Comparison of ENCODE assay signal across 24 cellular contexts in the genomic region with DNA sequence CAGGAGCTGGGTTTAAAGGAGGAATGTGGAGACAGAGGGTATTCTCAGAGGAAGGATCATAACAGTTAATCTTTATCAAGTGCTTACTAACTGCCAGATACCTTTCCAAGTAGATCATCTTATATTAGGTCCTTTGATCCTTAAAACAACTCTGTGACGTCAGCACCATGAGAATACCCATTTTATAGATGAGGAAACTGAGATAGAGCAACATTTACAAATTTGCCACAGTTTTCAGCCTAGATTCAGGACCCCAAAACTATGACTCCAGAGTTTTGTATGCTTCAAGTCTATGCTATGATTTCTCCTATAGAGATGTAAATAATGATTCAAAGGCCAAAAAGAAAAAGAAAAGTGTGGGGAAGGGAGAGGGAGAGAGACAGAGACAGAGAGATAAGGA. TPM values are rescaled to one million over a fixed set of nuclear protein-coding genes. Genes with fewer than 3 reads are reported as not detected.
DNase-seq lines count a peak whose midpoint lies in the region; ATAC-seq, FAIRE-seq and TF ChIP-seq lines count a peak whose summit lies in the region.
"Had no signal": no experiment of that assay in that cellular context is flagged by ENCODE, and none has a peak within 500 bp of the region (broad histone marks: within the 10 kb centered on the region; RNA-seq: fewer than 3 reads in every experiment).

No MANE protein-coding gene starts in this region.

- POLR2A ChIA-PET in HepG2 (lab: Yijun Ruan, JAX), result no interaction called here

- no peak overlapping the region for H2BK5ac ChIP-seq in mesendoderm (ENCODE audit: low read length)

- H3K36me3 Mint-ChIP-seq in type B pancreatic cell, result peaks cover 23% of the 10 kb centered on the region
- H3K36me3 Mint-ChIP-seq: IgD-negative memory B cell had no signal

- intact Hi-C loops in HepG2 (cut with micrococcal nuclease; ENCODE audit: unreplicated experiment) (no loop called here), right lobe of liver (cut with DNase I) (no loop called here), dorsolateral prefrontal cortex (cut with DNase I) (loop anchor here in 1 of 2 donors (2.0 to 10.0 kb wide), 2 partner anchors 44 to 158 kb away; partner anchors contain the start of gene MOB4)

- no peaks in the 10 kb centered on the region for H3K79me1 ChIP-seq in mesendoderm (ENCODE audit: low read length)

- no peak for DNase-seq in HepG2 (ENCODE audit: low spot score)
- DNase-seq in right lobe of liver, result no peak
- DNase-seq in dorsolateral prefrontal cortex, result no peak
- peak; percentile 34 for DNase-seq in mesendoderm
- no peak for DNase-seq in type B pancreatic cell (ENCODE audit: extremely low spot score, unreplicated experiment)
- DNase-seq in retina, result no peak
- no peak for DNase-seq in iPS-NIHi7 (ENCODE audit: extremely low spot score)
- DNase-seq: DMS 273 treated with DMSO at 0.1 percent for 48 hours; HFFc6; NCI-H1436; NCI-H2029; NCI-H2171; NCI-H446; NK-92 treated with Interleukin-12 subunit alpha and Interleukin-12 subunit beta, amount 100 ng/mL, for 24 hours; OCI-M1; SJCRH30 had no signal

- no peak overlapping the region for H3K27ac ChIP-seq in HepG2 (ENCODE audit: extremely low read length, insufficient read depth, low read length)
- no peak overlapping the region for H3K27ac ChIP-seq in right lobe of liver
- H3K27ac ChIP-seq in dorsolateral prefrontal cortex, result peak overlapping the region in 58 of 59 donors; percentile 44 to 100 (median 96)
- no peak overlapping the region for H3K27ac ChIP-seq in mesendoderm (ENCODE audit: low read depth, low read length)
- H3K27ac ChIP-seq: BLaER1 treated with 17β-estradiol and CSF1 and Interleukin-3, amounts not matched to agents 10 nM and 100 nM; RWPE1; SJCRH30 had no signal

- no TSS peak for BruUV-seq in HepG2 (replicated peaks; lab: Mats Ljungman, UMichigan)

- peaks cover 5% of the 10 kb centered on the region for H3K4me1 Mint-ChIP-seq in type B pancreatic cell (ENCODE audit: unreplicated experiment)
- H3K4me1 Mint-ChIP-seq: IgD-negative memory B cell had no signal

- TF ChIP-seq RAD21 in HepG2 (CRISPR knock-in tag; IDR thresholded peaks at IDR 0.05), result no peak

- no peaks in the 10 kb centered on the region for H3K79me2 ChIP-seq in HepG2 (ENCODE audit: insufficient read depth, low read length)
- no peaks in the 10 kb centered on the region for H3K79me2 ChIP-seq in mesendoderm (ENCODE audit: control insufficient read depth, insufficient read depth, low read length)

- H3K56ac ChIP-seq in mesendoderm (ENCODE audit: low read length), result no peak overlapping the region

- H2AFZ ChIP-seq in HepG2 (ENCODE audit: low read length), result no peak overlapping the region

- H3K18ac ChIP-seq in mesendoderm (ENCODE audit: low read length), result no peak overlapping the region

- H2AK5ac ChIP-seq in mesendoderm (ENCODE audit: low read length), result no peak overlapping the region

- no peak overlapping the region for H2BK120ac ChIP-seq in mesendoderm (ENCODE audit: low read depth, low read length)

- peaks cover 0 to 3% of the 10 kb centered on the region in 2 experiments; a peak in 1 of 5 replicates for H3K27me3 ChIP-seq in HepG2 (ENCODE audit: control insufficient read depth in 1 of 2, insufficient read depth in 2 of 2, low read length in 2 of 2)
- no peaks in the 10 kb centered on the region for H3K27me3 ChIP-seq in right lobe of liver
- H3K27me3 ChIP-seq in dorsolateral prefrontal cortex, result peaks cover 0 to 4% (median 0%) of the 10 kb centered on the region in 45 donors
- no peaks in the 10 kb centered on the region for H3K27me3 ChIP-seq in mesendoderm (ENCODE audit: insufficient read depth, low read length, poor library complexity)
- H3K27me3 ChIP-seq: BLaER1 treated with 17β-estradiol and CSF1 and Interleukin-3, amounts not matched to agents 10 nM and 100 nM; SJCRH30 had no signal

- H3K9me3 Mint-ChIP-seq in type B pancreatic cell, result peaks cover 8% of the 10 kb centered on the region
- H3K9me3 Mint-ChIP-seq: HFFc6 had no signal

- H3K36me3 ChIP-seq in HepG2 (replicated peaks in 1 of 2; ENCODE audit: control insufficient read depth in 1 of 2, insufficient read depth in 2 of 2, low read length in 2 of 2), result no peaks in the 10 kb centered on the region
- no peaks in the 10 kb centered on the region for H3K36me3 ChIP-seq in right lobe of liver
- H3K36me3 ChIP-seq in mesendoderm (ENCODE audit: control insufficient read depth, insufficient read depth, low read length), result no peaks in the 10 kb centered on the region
- H3K36me3 ChIP-seq: BLaER1 treated with 17β-estradiol and CSF1 and Interleukin-3, amounts not matched to agents 10 nM and 100 nM; SJCRH30 had no signal

- H3K4ac ChIP-seq in mesendoderm (ENCODE audit: low read depth, low read length), result no peak overlapping the region

- no peak overlapping the region for H2BK15ac ChIP-seq in mesendoderm (replicated peaks; ENCODE audit: low read depth)

- H3K9ac ChIP-seq in HepG2 (ENCODE audit: insufficient read depth, low read depth, low read length) (no peak overlapping the region), mesendoderm (ENCODE audit: low read length) (no peak overlapping the region)
- H3K9ac ChIP-seq: BLaER1 treated with 17β-estradiol and CSF1 and Interleukin-3, amounts not matched to agents 10 nM and 100 nM had no signal

- H3K27ac Mint-ChIP-seq in type B pancreatic cell, result no peak overlapping the region
- H3K27ac Mint-ChIP-seq: HFFc6, IgD-negative memory B cell had no signal

- H3K27me3 Mint-ChIP-seq in type B pancreatic cell, result peaks cover 4% of the 10 kb centered on the region

- no peak overlapping the region for H3K23ac ChIP-seq in mesendoderm (ENCODE audit: low read length)

- H4K20me1 ChIP-seq in HepG2 (ENCODE audit: insufficient read depth, low read length), result no peaks in the 10 kb centered on the region
- H4K20me1 ChIP-seq: BLaER1 treated with 17β-estradiol and CSF1 and Interleukin-3, amounts not matched to agents 10 nM and 100 nM had no signal

- no peak for FAIRE-seq in HepG2 (lab: Jason Lieb, UNC)
- FAIRE-seq: GM12892, H54 had no signal

- H4K5ac ChIP-seq in mesendoderm (ENCODE audit: low read length), result no peak overlapping the region

- peak overlapping the region; percentile 79 for H3K4me3 Mint-ChIP-seq in type B pancreatic cell
- H3K4me3 Mint-ChIP-seq: HFFc6, IgD-negative memory B cell had no signal

- CTCF ChIA-PET in HepG2 (lab: Yijun Ruan, JAX; ENCODE audit: low intra/inter-chr PET ratio, low total read pairs), result no interaction called here

- no peak overlapping the region for H3K4me3 ChIP-seq in HepG2 (replicated peaks in 1 of 3; ENCODE audit: insufficient read depth in 1 of 3, low read depth in 2 of 3, low read length in 3 of 3)
- no peak overlapping the region for H3K4me3 ChIP-seq in right lobe of liver
- H3K4me3 ChIP-seq in dorsolateral prefrontal cortex, result peak overlapping the region; percentile 38 to 81 (median 64)
- no peak overlapping the region for H3K4me3 ChIP-seq in mesendoderm (ENCODE audit: low read length)
- H3K4me3 ChIP-seq: BLaER1 treated with 17β-estradiol and CSF1 and Interleukin-3, amounts not matched to agents 10 nM and 100 nM; SJCRH30 had no signal

- no peak for TF ChIP-seq EP300 in HepG2 (IDR thresholded peaks at IDR 0.05; ENCODE audit: low read depth in 2 of 2, low read length in 2 of 2)
- TF ChIP-seq EP300 in HepG2 (CRISPR knock-in tag; IDR thresholded peaks at IDR 0.05; ENCODE audit: borderline replicate concordance), result no peak

- in situ Hi-C loops in HepG2 (cut with HindIII; ENCODE audit: extremely low pct_ligation_motif_present, low pct_unique_long_range_greater_than_20kb), result no loop called here

- TF ChIP-seq CTCF in HepG2 (CRISPR knock-in tag; IDR thresholded peaks at IDR 0.05) (no peak), right lobe of liver (IDR thresholded peaks at IDR 0.05) (no peak), dorsolateral prefrontal cortex (IDR thresholded peaks at IDR 0.05 in 54 of 56, conservative IDR thresholded peaks at IDR 0.05 in 2 of 56; ENCODE audit: low read depth in 1 of 56, partially characterized antibody in 56 of 56) (no peak), type B pancreatic cell (conservative IDR thresholded peaks at IDR 0.05) (no peak)

- H3K4me1 ChIP-seq in HepG2 (ENCODE audit: insufficient read depth, low read length) (peaks cover 31% of the 10 kb centered on the region), right lobe of liver (no peaks in the 10 kb centered on the region), mesendoderm (ENCODE audit: control insufficient read depth, low read depth, low read length) (peaks cover 3% of the 10 kb centered on the region)
- H3K4me1 ChIP-seq: SJCRH30 had no signal

- no peaks in the 10 kb centered on the region for H3K9me3 ChIP-seq in HepG2 (ENCODE audit: low read length)
- H3K9me3 ChIP-seq in right lobe of liver, result no peaks in the 10 kb centered on the region
- H3K9me3 ChIP-seq: SJCRH30 had no signal

- ATAC-seq in HepG2 (no peak), right lobe of liver (no peak), GM21447 (IDR thresholded peaks at IDR 0.05; ENCODE audit: unreplicated experiment) (no peak)

- H4K8ac ChIP-seq in mesendoderm (ENCODE audit: low read depth, low read length), result no peak overlapping the region

- no peak for TF ChIP-seq POLR2A in HepG2 (IDR thresholded peaks at IDR 0.05; ENCODE audit: insufficient read depth in 1 of 2, low read depth in 2 of 2, low read length in 2 of 2)
- TF ChIP-seq POLR2A in right lobe of liver (IDR thresholded peaks at IDR 0.05), result no peak

- H3K4me2 ChIP-seq in HepG2 (ENCODE audit: low read depth, low read length) (no peak overlapping the region), mesendoderm (ENCODE audit: low read length) (no peak overlapping the region)
- H3K4me2 ChIP-seq: BLaER1 treated with 17β-estradiol and CSF1 and Interleukin-3, amounts not matched to agents 10 nM and 100 nM had no signal

- 0% methylated on average over 1 of the region's 1 CpG for WGBS in HepG2 (ENCODE audit: low lambda C conversion rate)
- 38% methylated on average over 1 of the region's 1 CpG for WGBS in right lobe of liver (ENCODE audit: insufficient coverage, low coverage, low lambda C conversion rate, missing lambda C conversion rate)
- no CpG with 5 or more reads among the region's 1 CpG for WGBS in mesendoderm (ENCODE audit: extremely low coverage, insufficient coverage, low lambda C conversion rate)

RNA-seq across cellular contexts. Expression of gene RFTN2, which starts 2.9 kb away (rescaled TPM):
- total RNA-seq in HepG2 (2016; rRNA removed; fragmentation: Illumina TruSeq; extraction: Trizol) (not detected in 2 replicates), right lobe of liver (1 to 10 TPM in 4 of 6 experiments, under 1 TPM in 2; 0.58 to 1.9 (median 1.0) TPM), dorsolateral prefrontal cortex (100 to 1,000 TPM in 20 of 120 experiments, 10 to 100 TPM in 100; 25.0 to 155 (median 69.5) TPM), type B pancreatic cell (ENCODE audit: low replicate concordance) (0.07 and 14.9 TPM in 2 replicates)
- total RNA-seq in HepG2 (2016; cell fraction: cytosol; rRNA removed; fragmentation: Illumina TruSeq; extraction: Trizol; ENCODE audit: low read depth), result not detected in 2 replicates
- not detected in 2 replicates for total RNA-seq in HepG2 (2016; cell fraction: insoluble cytoplasmic fraction; rRNA removed; fragmentation: Illumina TruSeq; extraction: Trizol)
- total RNA-seq in HepG2 (2016; cell fraction: membrane; rRNA removed; fragmentation: Illumina TruSeq; extraction: Trizol), result not detected in 2 replicates
- total RNA-seq in HepG2 (2016; cell fraction: nucleus; rRNA removed; fragmentation: Illumina TruSeq; extraction: Trizol), result not detected in 2 replicates
- polyA plus RNA-seq in HepG2 (2011; rRNA removed), result not detected in 2 replicates
- not detected in 2 replicates for polyA plus RNA-seq in HepG2 (2011; cell fraction: cytosol; rRNA removed)
- not detected in 2 replicates for polyA plus RNA-seq in HepG2 (2011; cell fraction: nucleus; rRNA removed)
- polyA plus RNA-seq in HepG2 (2012), result 0.05 and 0.08 TPM in 2 replicates
- polyA plus RNA-seq in HepG2 (2016; cell fraction: cytosol; fragmentation: Illumina TruSeq; extraction: Trizol; ENCODE audit: low read depth), result not detected in 2 replicates
- polyA plus RNA-seq in HepG2 (2016; cell fraction: insoluble cytoplasmic fraction; fragmentation: Illumina TruSeq; extraction: Trizol; ENCODE audit: low read depth), result not detected in 2 replicates
- polyA plus RNA-seq in HepG2 (2016; cell fraction: membrane; fragmentation: Illumina TruSeq; extraction: Trizol; ENCODE audit: low read depth), result not detected in 2 replicates
- polyA plus RNA-seq in HepG2 (2016; cell fraction: nucleus; fragmentation: Illumina TruSeq; extraction: Trizol; ENCODE audit: insufficient read depth, low read depth), result not detected in 2 replicates
- not detected in 2 replicates for polyA minus RNA-seq in HepG2 (2011; rRNA and poly(A)+ RNA removed; ENCODE audit: low replicate concordance)
- not detected in 2 replicates for polyA minus RNA-seq in HepG2 (2011; cell fraction: cytosol; rRNA and poly(A)+ RNA removed)
- not detected in 2 replicates for polyA minus RNA-seq in HepG2 (2011; cell fraction: nucleus; rRNA and poly(A)+ RNA removed)
- 0.42 TPM for polyA plus RNA-seq in mesendoderm (2013, experiment 1 of 2)
- polyA plus RNA-seq in mesendoderm (2013, experiment 2 of 2), result 0.42 TPM
- total RNA-seq: A172, HT-29 had no signal
- polyA plus RNA-seq: IgD-negative memory B cell had no signal

RNA-seq across cellular contexts. Expression of gene MARS2, which starts 32.7 kb away (rescaled TPM):
- 16.2 and 19.5 TPM in 2 replicates for total RNA-seq in HepG2 (2016; rRNA removed; fragmentation: Illumina TruSeq; extraction: Trizol)
- total RNA-seq in HepG2 (2016; cell fraction: cytosol; rRNA removed; fragmentation: Illumina TruSeq; extraction: Trizol; ENCODE audit: low read depth), result 1.6 TPM in 2 replicates
- total RNA-seq in HepG2 (2016; cell fraction: insoluble cytoplasmic fraction; rRNA removed; fragmentation: Illumina TruSeq; extraction: Trizol), result 16.1 and 18.2 TPM in 2 replicates
- total RNA-seq in HepG2 (2016; cell fraction: membrane; rRNA removed; fragmentation: Illumina TruSeq; extraction: Trizol), result 5.7 and 6.3 TPM in 2 replicates
- total RNA-seq in HepG2 (2016; cell fraction: nucleus; rRNA removed; fragmentation: Illumina TruSeq; extraction: Trizol), result 13.7 and 13.8 TPM in 2 replicates
- 6.9 and 7.7 TPM in 2 replicates for polyA plus RNA-seq in HepG2 (2011; rRNA removed)
- 4.5 and 5.9 TPM in 2 replicates for polyA plus RNA-seq in HepG2 (2011; cell fraction: cytosol; rRNA removed)
- 9.2 and 10.2 TPM in 2 replicates for polyA plus RNA-seq in HepG2 (2011; cell fraction: nucleus; rRNA removed)
- 8.2 and 9.2 TPM in 2 replicates for polyA plus RNA-seq in HepG2 (2012)
- 0.59 and 0.63 TPM in 2 replicates for polyA plus RNA-seq in HepG2 (2016; cell fraction: cytosol; fragmentation: Illumina TruSeq; extraction: Trizol; ENCODE audit: low read depth)
- polyA plus RNA-seq in HepG2 (2016; cell fraction: insoluble cytoplasmic fraction; fragmentation: Illumina TruSeq; extraction: Trizol; ENCODE audit: low read depth), result 18.9 and 19.6 TPM in 2 replicates
- polyA plus RNA-seq in HepG2 (2016; cell fraction: membrane; fragmentation: Illumina TruSeq; extraction: Trizol; ENCODE audit: low read depth), result 3.1 and 3.7 TPM in 2 replicates
- polyA plus RNA-seq in HepG2 (2016; cell fraction: nucleus; fragmentation: Illumina TruSeq; extraction: Trizol; ENCODE audit: insufficient read depth, low read depth), result 12.7 and 14.0 TPM in 2 replicates
- 21.5 and 21.9 TPM in 2 replicates for polyA minus RNA-seq in HepG2 (2011; rRNA and poly(A)+ RNA removed; ENCODE audit: low replicate concordance)
- 8.2 and 10.2 TPM in 2 replicates for polyA minus RNA-seq in HepG2 (2011; cell fraction: cytosol; rRNA and poly(A)+ RNA removed)
- 27.7 and 32.0 TPM in 2 replicates for polyA minus RNA-seq in HepG2 (2011; cell fraction: nucleus; rRNA and poly(A)+ RNA removed)
- 10 to 100 TPM in 2 of 6 experiments, 1 to 10 TPM in 4; 5.1 to 15.1 (median 6.6) TPM for total RNA-seq in right lobe of liver
- 10 to 100 TPM in 67 of 120 experiments, 1 to 10 TPM in 53; 6.7 to 16.4 (median 10.3) TPM for total RNA-seq in dorsolateral prefrontal cortex
- polyA plus RNA-seq in mesendoderm (2013, experiment 1 of 2), result 18.6 TPM
- 19.2 TPM for polyA plus RNA-seq in mesendoderm (2013, experiment 2 of 2)
- 10.3 and 10.4 TPM in 2 replicates for total RNA-seq in type B pancreatic cell (ENCODE audit: low replicate concordance)

Comparison
In these comparisons a context has a peak if more than half of its experiments do, and no peak if none do; other contexts are left out.
1. H3K27ac ChIP-seq: peak in dorsolateral prefrontal cortex (58 of 59); none in HepG2 (single experiment), right lobe of liver (0 of 3) and mesendoderm (single experiment).
2. H3K4me3 ChIP-seq: peak in dorsolateral prefrontal cortex (59 of 59); none in HepG2 (0 of 3), right lobe of liver (0 of 3) and mesendoderm (single experiment).